8 cellular contexts compared by ENCODE assay signal in the genomic region with DNA sequence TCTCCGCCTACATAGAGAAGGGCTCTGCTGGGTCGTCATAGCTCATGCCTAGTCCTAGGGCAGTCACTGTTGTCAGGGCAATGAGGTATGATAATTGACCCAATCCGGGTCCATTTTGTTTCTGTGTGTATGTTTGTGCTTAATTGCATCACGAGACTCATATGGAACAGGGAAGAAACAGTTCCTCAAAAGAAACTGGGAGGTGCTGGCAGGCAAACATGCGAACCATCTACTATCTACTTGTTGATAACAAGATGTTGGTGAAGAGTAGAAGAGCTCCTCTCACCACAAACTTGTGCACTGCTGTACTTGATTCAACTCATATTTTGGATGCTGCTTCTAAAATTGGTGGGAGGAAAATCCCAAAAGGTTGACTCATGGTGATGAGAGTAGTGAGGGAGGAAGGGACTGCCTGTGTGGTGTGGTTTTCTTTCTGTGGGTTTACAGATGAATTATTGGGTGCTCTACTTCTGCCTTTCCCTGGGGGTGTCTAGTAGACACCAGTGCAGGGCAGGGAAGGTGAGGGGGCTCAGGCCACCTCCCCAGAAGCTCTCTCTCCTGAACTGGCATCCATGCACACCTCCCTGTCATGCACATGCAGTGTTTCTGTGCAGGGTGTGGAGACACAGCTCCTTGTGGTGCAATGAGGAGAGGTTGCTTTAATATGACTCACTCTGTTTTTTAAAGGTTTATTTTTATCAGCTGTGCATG. TPM values are rescaled to one million over a fixed set of nuclear protein-coding genes. Genes with fewer than 3 reads are reported as not detected.
DNase-seq lines count a peak whose midpoint lies in the region; ATAC-seq and TF ChIP-seq lines count a peak whose summit lies in the region.

No MANE protein-coding gene starts in this region.

- no peak overlapping the region for H2BK15ac ChIP-seq in H9 (ENCODE audit: low read depth, low read length)

- no peak overlapping the region for H3K27ac ChIP-seq in OCI-LY3 (ENCODE audit: low read length)
- H3K27ac ChIP-seq in H9 (ENCODE audit: insufficient read length, low read depth, low read length), result no peak overlapping the region
- no peak overlapping the region for H3K27ac ChIP-seq in thyroid gland

- TF ChIP-seq CTCF in OCI-LY3 (IDR thresholded peaks at IDR 0.05; ENCODE audit: low read depth, low read length) (no peak), H9 (conservative IDR thresholded peaks at IDR 0.05) (no peak), thyroid gland (IDR thresholded peaks at IDR 0.05) (no peak), endothelial cell (IDR thresholded peaks at IDR 0.05; ENCODE audit: unreplicated experiment) (no peak)

- no peaks in the 10 kb centered on the region for H3K23me2 ChIP-seq in H9 (ENCODE audit: insufficient read length, low read depth, low read length, poor library complexity, severe bottlenecking)

- H2BK5ac ChIP-seq in H9 (ENCODE audit: insufficient read length, low read length), result no peak overlapping the region

- intact Hi-C loops in thyroid gland (cut with DNase I), result no loop called here

- H3K36me3 ChIP-seq in OCI-LY3 (replicated peaks; ENCODE audit: low read depth, low read length), result no peaks in the 10 kb centered on the region
- H3K36me3 ChIP-seq in thyroid gland, result no peaks in the 10 kb centered on the region

- 0 out of 2 replicates have a peak overlapping the region, but pooled peaks have one; percentile 9 for H2AFZ ChIP-seq in OCI-LY3 (ENCODE audit: low read depth, low read length)
- no peak overlapping the region for H2AFZ ChIP-seq in H9 (ENCODE audit: low read length)

- no peak overlapping the region for H2BK20ac ChIP-seq in H9 (ENCODE audit: low read depth, low read length, poor library complexity, severe bottlenecking)

- H3K56ac ChIP-seq in H9 (ENCODE audit: insufficient read length, low read depth, low read length), result no peak overlapping the region

- no peaks in the 10 kb centered on the region for H3K36me3 Mint-ChIP-seq in H9 (ENCODE audit: insufficient read depth in 1 of 3, low read depth in 3 of 3)
- no peaks in the 10 kb centered on the region for H3K36me3 Mint-ChIP-seq in endothelial cell (ENCODE audit: low read depth, unreplicated experiment)

- no peak overlapping the region for H2AK5ac ChIP-seq in H9 (ENCODE audit: insufficient read length, low read length)

- peak; percentile 67 for DNase-seq in GM04503 (ENCODE audit: low read depth)
- DNase-seq in glomerular visceral epithelial cell (ENCODE audit: extremely low spot score), result peak; percentile 33
- DNase-seq in H9, result no peak
- DNase-seq in thyroid gland, result no peak
- DNase-seq in endothelial cell (ENCODE audit: low spot score), result no peak
- no peak for DNase-seq in NCI-H748 (lab: John Stamatoyannopoulos, UW; ENCODE audit: unreplicated experiment)

- H3K27me3 ChIP-seq in OCI-LY3 (ENCODE audit: low read depth, low read length) (no peaks in the 10 kb centered on the region), H9 (ENCODE audit: insufficient read depth, low read length) (no peaks in the 10 kb centered on the region), thyroid gland (no peaks in the 10 kb centered on the region)

- H3K4me3 ChIP-seq in OCI-LY3 (ENCODE audit: low read length) (no peak overlapping the region), thyroid gland (replicated peaks in 1 of 3) (no peak overlapping the region)

- H3K27me3 Mint-ChIP-seq in H9 (ENCODE audit: low read depth) (no peaks in the 10 kb centered on the region; the same call in none of the 2 replicates), endothelial cell (ENCODE audit: unreplicated experiment) (peaks cover 5% of the 10 kb centered on the region)

- H4K8ac ChIP-seq in H9 (replicated peaks; ENCODE audit: insufficient read length, low read depth, low read length), result no peak overlapping the region

- no peak overlapping the region for H3K4ac ChIP-seq in H9 (ENCODE audit: low read depth, low read length)

- no peak overlapping the region for H2BK12ac ChIP-seq in H9 (ENCODE audit: insufficient read length, low read depth, low read length)

- H3K18ac ChIP-seq in H9 (ENCODE audit: insufficient read length, low read depth, low read length), result no peak overlapping the region

- peak; percentile 66 for ATAC-seq in GM21717 (IDR thresholded peaks at IDR 0.05; ENCODE audit: unreplicated experiment)

- H4K20me1 ChIP-seq in OCI-LY3 (ENCODE audit: insufficient read depth, low read length) (no peaks in the 10 kb centered on the region), H9 (ENCODE audit: control insufficient read depth, insufficient read depth, insufficient read length) (no peaks in the 10 kb centered on the region)

- no peaks in the 10 kb centered on the region for H3K9me3 ChIP-seq in OCI-LY3 (ENCODE audit: insufficient read depth, low read length)
- H3K9me3 ChIP-seq in H9 (ENCODE audit: control insufficient read depth, low read depth, low read length), result no peaks in the 10 kb centered on the region
- no peaks in the 10 kb centered on the region for H3K9me3 ChIP-seq in thyroid gland

- H4K5ac ChIP-seq in H9 (ENCODE audit: insufficient read length, low read depth, low read length), result no peak overlapping the region

- peaks cover 11% of the 10 kb centered on the region for H3K4me1 ChIP-seq in OCI-LY3 (ENCODE audit: low read length)
- no peaks in the 10 kb centered on the region for H3K4me1 ChIP-seq in H9 (ENCODE audit: insufficient read depth, low read length)
- no peaks in the 10 kb centered on the region for H3K4me1 ChIP-seq in thyroid gland

- H3T11ph ChIP-seq in H9 (ENCODE audit: low read length), result no peak overlapping the region

- H3K4me1 Mint-ChIP-seq in H9, result no peaks in the 10 kb centered on the region
- peaks cover under 1% of the 10 kb centered on the region for H3K4me1 Mint-ChIP-seq in endothelial cell (ENCODE audit: unreplicated experiment)

- no peaks in the 10 kb centered on the region for H3K79me1 ChIP-seq in H9 (ENCODE audit: insufficient read depth, low read depth, low read length, poor library complexity, severe bottlenecking)

- TF ChIP-seq POLR2A in thyroid gland (IDR thresholded peaks at IDR 0.05), result no peak

- no peak overlapping the region for H3K14ac ChIP-seq in H9 (ENCODE audit: insufficient read depth, low read length)

- H2BK120ac ChIP-seq in H9 (ENCODE audit: low read depth, low read length, poor library complexity, severe bottlenecking), result no peak overlapping the region

- H3K27ac Mint-ChIP-seq in H9 (no peak overlapping the region), endothelial cell (ENCODE audit: unreplicated experiment) (no peak overlapping the region)

- no peak overlapping the region for H3K23ac ChIP-seq in H9 (ENCODE audit: insufficient read length, low read depth, low read length)

- no peak overlapping the region for H4K91ac ChIP-seq in H9 (ENCODE audit: insufficient read length, low read depth, low read length)

- H3K79me2 ChIP-seq in OCI-LY3 (ENCODE audit: low read length) (no peaks in the 10 kb centered on the region), H9 (ENCODE audit: insufficient read depth, low read length) (no peaks in the 10 kb centered on the region)

- H3K9me3 Mint-ChIP-seq in H9 (no peaks in the 10 kb centered on the region), endothelial cell (ENCODE audit: unreplicated experiment) (no peaks in the 10 kb centered on the region)

- H3K9ac ChIP-seq in OCI-LY3 (ENCODE audit: low read length) (no peak overlapping the region), H9 (ENCODE audit: extremely low read depth, insufficient read length, low read length) (no peak overlapping the region)

- no CpG with 5 or more reads among the region's 5 CpGs for WGBS in H9 (ENCODE audit: extremely low coverage, insufficient read length, low lambda C conversion rate)
- 77 to 84% methylated on average over 5 of the region's 5 CpGs for WGBS in thyroid gland, 2 donors

- H3K4me3 Mint-ChIP-seq in H9 (no peak overlapping the region), endothelial cell (ENCODE audit: unreplicated experiment) (no peak overlapping the region)

- H3K4me2 ChIP-seq in OCI-LY3 (ENCODE audit: low read length) (no peak overlapping the region), H9 (ENCODE audit: insufficient read depth, insufficient read length, low read length) (no peak overlapping the region)

RNA-seq across cellular contexts. Expression of a gene that starts 29.4 kb away (rescaled TPM):
- total RNA-seq in H9 (2021) (0.46 and 1.0 TPM in 2 replicates), thyroid gland (1 to 10 TPM in 3 of 4 donors, under 1 TPM in 1; 0.39 to 5.5 (median 1.9) TPM), endothelial cell (ENCODE audit: unreplicated experiment) (2.8 TPM)

RNA-seq across cellular contexts. Expression of a gene that starts 59.9 kb away (rescaled TPM):
- total RNA-seq in H9 (2021), result 60.6 and 67.8 TPM in 2 replicates
- 10 to 100 TPM; 34.5 to 84.8 (median 57.1) TPM for total RNA-seq in thyroid gland
- total RNA-seq in endothelial cell (ENCODE audit: unreplicated experiment), result 55.4 TPM

Comparison
In these comparisons a context has a peak if more than half of its experiments do, and no peak if none do; other contexts are left out.
1. DNase-seq: peak in GM04503 (single experiment) and glomerular visceral epithelial cell (single experiment); none in H9 (single experiment), thyroid gland (0 of 2), endothelial cell (single experiment) and NCI-H748 (single experiment).